In genomic region chr7:44133295-44133694, GRCh38 we compare ENCODE assay signal across 23 cellular contexts. TPM values are rescaled to one million over a fixed set of nuclear protein-coding genes. Genes with fewer than 3 reads are reported as not detected.
DNase-seq lines count a peak whose midpoint lies in the region; ATAC-seq, FAIRE-seq and TF ChIP-seq lines count a peak whose summit lies in the region.
"Had no signal": no experiment of that assay in that cellular context is flagged by ENCODE, and none has a peak within 500 bp of the region (broad histone marks: within the 10 kb centered on the region; RNA-seq: fewer than 3 reads in every experiment).

No MANE protein-coding gene starts in this region.

- no peaks in the 10 kb centered on the region for H3K4me1 Mint-ChIP-seq in activated naive CD8-positive, alpha-beta T cell treated with anti-CD3 and anti-CD28 coated beads for 36 hours
- no peaks in the 10 kb centered on the region for H3K4me1 Mint-ChIP-seq in activated naive CD8-positive, alpha-beta T cell treated with anti-CD3 and anti-CD28 coated beads, Interleukin-2, amount 50 U/mL, for 24 hours
- H3K4me1 Mint-ChIP-seq in nephron, result peaks cover 19% of the 10 kb centered on the region
- no peaks in the 10 kb centered on the region for H3K4me1 Mint-ChIP-seq in activated CD4-positive, alpha-beta memory T cell treated with anti-CD3 and anti-CD28 coated beads for 36 hours (ENCODE audit: low read depth)

- H3K36me3 ChIP-seq in left ventricle myocardium inferior, result no peaks in the 10 kb centered on the region

- ATAC-seq in activated naive CD8-positive, alpha-beta T cell treated with anti-CD3 and anti-CD28 coated beads, Interleukin-2, amount 50 U/mL, for 24 hours, result no peak
- ATAC-seq: A549, HCT116 had no signal

- no peaks in the 10 kb centered on the region for H3K36me3 Mint-ChIP-seq in activated naive CD8-positive, alpha-beta T cell treated with anti-CD3 and anti-CD28 coated beads for 36 hours
- no peaks in the 10 kb centered on the region for H3K36me3 Mint-ChIP-seq in activated naive CD8-positive, alpha-beta T cell treated with anti-CD3 and anti-CD28 coated beads, Interleukin-2, amount 50 U/mL, for 24 hours (ENCODE audit: low read depth)
- H3K36me3 Mint-ChIP-seq in nephron (ENCODE audit: low read depth), result no peaks in the 10 kb centered on the region
- H3K36me3 Mint-ChIP-seq in activated CD4-positive, alpha-beta memory T cell treated with anti-CD3 and anti-CD28 coated beads for 36 hours, result no peaks in the 10 kb centered on the region

- no peak for DNase-seq in activated naive CD8-positive, alpha-beta T cell treated with anti-CD3 and anti-CD28 coated beads for 36 hours
- no peak for DNase-seq in activated naive CD8-positive, alpha-beta T cell treated with anti-CD3 and anti-CD28 coated beads, Interleukin-2, amount 50 U/mL, for 24 hours
- DNase-seq in left ventricle myocardium inferior, result no peak
- no peak for DNase-seq in cardiac septum (ENCODE audit: low spot score)
- DNase-seq in RCC 7860 (ENCODE audit: low spot score), result no peak
- DNase-seq in activated CD4-positive, alpha-beta memory T cell treated with anti-CD3 and anti-CD28 coated beads for 36 hours, result no peak
- DNase-seq: AML-193; Caco-2; CD4-positive, alpha-beta T cell; GOT3; H7; HFFc6 had no signal

- H3K4me3 Mint-ChIP-seq in activated naive CD8-positive, alpha-beta T cell treated with anti-CD3 and anti-CD28 coated beads for 36 hours, result no peak overlapping the region
- H3K4me3 Mint-ChIP-seq in activated naive CD8-positive, alpha-beta T cell treated with anti-CD3 and anti-CD28 coated beads, Interleukin-2, amount 50 U/mL, for 24 hours, result no peak overlapping the region
- no peak overlapping the region for H3K4me3 Mint-ChIP-seq in nephron
- no peak overlapping the region for H3K4me3 Mint-ChIP-seq in activated CD4-positive, alpha-beta memory T cell treated with anti-CD3 and anti-CD28 coated beads for 36 hours
- H3K4me3 Mint-ChIP-seq: CD4-positive, alpha-beta T cell; HFFc6 had no signal

- H3K4me3 ChIP-seq in left ventricle myocardium inferior, result no peak overlapping the region
- H3K4me3 ChIP-seq: A549 had no signal

- POLR2A ChIA-PET in activated CD4-positive, alpha-beta memory T cell treated with anti-CD3 and anti-CD28 coated beads for 36 hours (lab: Charles Lee), result no interaction called here

- peak overlapping the region; percentile 91 for H3K27ac ChIP-seq in left ventricle myocardium inferior (replicated peaks)
- H3K27ac ChIP-seq: 22Rv1, A549, C4-2B, HL-60 had no signal

- H3K27me3 Mint-ChIP-seq in activated naive CD8-positive, alpha-beta T cell treated with anti-CD3 and anti-CD28 coated beads for 36 hours, result no peaks in the 10 kb centered on the region
- H3K27me3 Mint-ChIP-seq in activated naive CD8-positive, alpha-beta T cell treated with anti-CD3 and anti-CD28 coated beads, Interleukin-2, amount 50 U/mL, for 24 hours, result no peaks in the 10 kb centered on the region
- H3K27me3 Mint-ChIP-seq in nephron (ENCODE audit: low read depth), result peaks cover 7% of the 10 kb centered on the region
- H3K27me3 Mint-ChIP-seq in activated CD4-positive, alpha-beta memory T cell treated with anti-CD3 and anti-CD28 coated beads for 36 hours, result no peaks in the 10 kb centered on the region
- H3K27me3 Mint-ChIP-seq: CD4-positive, alpha-beta T cell had no signal

- CTCF ChIA-PET in activated CD4-positive, alpha-beta memory T cell treated with anti-CD3 and anti-CD28 coated beads for 36 hours (lab: Charles Lee), result no interaction called here

- H3K27ac Mint-ChIP-seq in activated naive CD8-positive, alpha-beta T cell treated with anti-CD3 and anti-CD28 coated beads for 36 hours, result peak overlapping the region; percentile 22
- H3K27ac Mint-ChIP-seq in activated naive CD8-positive, alpha-beta T cell treated with anti-CD3 and anti-CD28 coated beads, Interleukin-2, amount 50 U/mL, for 24 hours, result no peak overlapping the region
- H3K27ac Mint-ChIP-seq in nephron, result peak overlapping the region in 2 of 3 experiments; percentile 18
- H3K27ac Mint-ChIP-seq in activated CD4-positive, alpha-beta memory T cell treated with anti-CD3 and anti-CD28 coated beads for 36 hours, result no peak overlapping the region
- H3K27ac Mint-ChIP-seq: CD4-positive, alpha-beta T cell; HFFc6 had no signal

- intact Hi-C loops in left ventricle myocardium inferior (cut with micrococcal nuclease), result no loop called here
- intact Hi-C loops in cardiac septum (cut with DNase I), result loop anchor here (5.0 to 10.0 kb wide), 2 partner anchors 64 to 192 kb away; partner anchors contain the start of gene CAMK2B
- intact Hi-C loops in activated CD4-positive, alpha-beta memory T cell treated with anti-CD3 and anti-CD28 coated beads for 36 hours (cut with micrococcal nuclease), result no loop called here

- no peaks in the 10 kb centered on the region for H3K9me3 ChIP-seq in left ventricle myocardium inferior (replicated peaks)
- H3K9me3 ChIP-seq: A549, Caco-2 had no signal

- no peak for FAIRE-seq in RCC 7860 (lab: Jason Lieb, UNC)
- FAIRE-seq: A549, D721Med, G401.6, GM12891, GM18507 had no signal

- peaks cover 63% of the 10 kb centered on the region for H3K4me1 ChIP-seq in left ventricle myocardium inferior
- H3K4me1 ChIP-seq: A549 had no signal

- no peaks in the 10 kb centered on the region for H3K9me3 Mint-ChIP-seq in activated naive CD8-positive, alpha-beta T cell treated with anti-CD3 and anti-CD28 coated beads for 36 hours
- H3K9me3 Mint-ChIP-seq in activated naive CD8-positive, alpha-beta T cell treated with anti-CD3 and anti-CD28 coated beads, Interleukin-2, amount 50 U/mL, for 24 hours, result no peaks in the 10 kb centered on the region
- H3K9me3 Mint-ChIP-seq in nephron, result no peaks in the 10 kb centered on the region
- no peaks in the 10 kb centered on the region for H3K9me3 Mint-ChIP-seq in activated CD4-positive, alpha-beta memory T cell treated with anti-CD3 and anti-CD28 coated beads for 36 hours
- H3K9me3 Mint-ChIP-seq: CD4-positive, alpha-beta T cell; HFFc6 had no signal

- TF ChIP-seq CTCF in left ventricle myocardium inferior (IDR thresholded peaks at IDR 0.05; ENCODE audit: borderline replicate concordance) (no peak), nephron (IDR thresholded peaks at IDR 0.05; ENCODE audit: unreplicated experiment in 3 of 3) (no peak)

- H3K27me3 ChIP-seq in left ventricle myocardium inferior (ENCODE audit: low read depth), result no peaks in the 10 kb centered on the region

RNA-seq across cellular contexts. Expression of gene MYL7, which starts 7.8 kb away (rescaled TPM):
- not detected for total RNA-seq in activated naive CD8-positive, alpha-beta T cell treated with anti-CD3 and anti-CD28 coated beads for 36 hours
- 518 TPM for total RNA-seq in left ventricle myocardium inferior
- total RNA-seq in cardiac septum, result 2,493 TPM
- total RNA-seq in activated CD4-positive, alpha-beta memory T cell treated with anti-CD3 and anti-CD28 coated beads for 36 hours, result not detected
- total RNA-seq: CD4-positive, alpha-beta T cell; HT1080 had no signal

RNA-seq across cellular contexts. Expression of gene POLD2, which starts 9.9 kb away (rescaled TPM):
- 100 to 1,000 TPM; 287 to 296 TPM for total RNA-seq in activated naive CD8-positive, alpha-beta T cell treated with anti-CD3 and anti-CD28 coated beads for 36 hours
- total RNA-seq in left ventricle myocardium inferior (78.0 TPM), cardiac septum (88.1 TPM)
- total RNA-seq in activated CD4-positive, alpha-beta memory T cell treated with anti-CD3 and anti-CD28 coated beads for 36 hours, result 100 to 1,000 TPM; 189 to 212 TPM

RNA-seq across cellular contexts. Expression of gene AEBP1, which starts 29.1 kb away (rescaled TPM):
- total RNA-seq in activated naive CD8-positive, alpha-beta T cell treated with anti-CD3 and anti-CD28 coated beads for 36 hours, result 10 to 100 TPM; 32.6 to 38.3 TPM
- total RNA-seq in left ventricle myocardium inferior, result 20.5 TPM
- 93.1 TPM for total RNA-seq in cardiac septum
- total RNA-seq in activated CD4-positive, alpha-beta memory T cell treated with anti-CD3 and anti-CD28 coated beads for 36 hours, result 1 to 10 TPM; 5.5 to 6.6 TPM
- total RNA-seq: HT1080 had no signal

RNA-seq across cellular contexts. Expression of gene POLM, which starts 51.0 kb away (rescaled TPM):
- total RNA-seq in activated naive CD8-positive, alpha-beta T cell treated with anti-CD3 and anti-CD28 coated beads for 36 hours, result 10 to 100 TPM; 32.5 to 35.2 TPM
- 12.4 TPM for total RNA-seq in left ventricle myocardium inferior
- total RNA-seq in cardiac septum, result 13.9 TPM
- total RNA-seq in activated CD4-positive, alpha-beta memory T cell treated with anti-CD3 and anti-CD28 coated beads for 36 hours, result 10 to 100 TPM; 32.5 to 32.7 TPM

RNA-seq across cellular contexts. Expression of gene GCK, which starts 55.9 kb away (rescaled TPM):
- 1 to 10 TPM; 2.5 to 3.7 TPM for total RNA-seq in activated naive CD8-positive, alpha-beta T cell treated with anti-CD3 and anti-CD28 coated beads for 36 hours
- total RNA-seq in left ventricle myocardium inferior (0.49 TPM), cardiac septum (3.7 TPM)
- 1 to 10 TPM; 1.1 to 1.3 TPM for total RNA-seq in activated CD4-positive, alpha-beta memory T cell treated with anti-CD3 and anti-CD28 coated beads for 36 hours
- total RNA-seq: Caco-2, HT1080 had no signal

Comparison
In these comparisons a context has a peak if more than half of its experiments do, and no peak if none do; other contexts are left out.
1. H3K27ac Mint-ChIP-seq: peak in activated naive CD8-positive, alpha-beta T cell treated with anti-CD3 and anti-CD28 coated beads for 36 hours (single experiment) and nephron (2 of 3); none in activated naive CD8-positive, alpha-beta T cell treated with anti-CD3 and anti-CD28 coated beads, Interleukin-2, amount 50 U/mL, for 24 hours (single experiment) and activated CD4-positive, alpha-beta memory T cell treated with anti-CD3 and anti-CD28 coated beads for 36 hours (single experiment).
2. RNA of gene MYL7, which starts 7.8 kb away (total RNA-seq): 2,493 TPM in cardiac septum (single experiment) and 518 TPM in left ventricle myocardium inferior (single experiment); not detected in activated naive CD8-positive, alpha-beta T cell treated with anti-CD3 and anti-CD28 coated beads for 36 hours and not detected in activated CD4-positive, alpha-beta memory T cell treated with anti-CD3 and anti-CD28 coated beads for 36 hours; every median in the first group is over 100 times any median in the second.